Comparison of ENCODE assay signal across 14 cellular contexts in the genomic region with DNA sequence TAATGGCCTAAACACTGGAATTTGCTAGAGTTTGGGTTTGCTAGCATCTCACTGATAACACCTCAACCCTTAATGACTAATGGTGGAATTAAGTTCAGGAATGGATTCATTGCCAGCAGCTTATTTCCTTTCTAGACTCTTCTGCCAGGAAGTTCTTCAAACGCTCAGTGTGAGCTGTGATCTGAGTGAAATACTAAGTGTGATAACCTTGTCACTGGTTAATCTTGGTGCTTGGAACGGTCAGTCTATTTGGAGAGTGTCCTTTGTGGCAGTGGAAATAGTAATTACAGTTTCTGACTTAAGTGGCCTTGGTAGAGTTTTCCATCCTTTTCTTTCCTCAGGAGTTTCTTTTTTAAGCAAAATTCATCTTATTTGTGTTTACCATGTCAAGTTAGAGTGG. TPM values are rescaled to one million over a fixed set of nuclear protein-coding genes. Genes with fewer than 3 reads are reported as not detected.
DNase-seq lines count a peak whose midpoint lies in the region; ATAC-seq and TF ChIP-seq lines count a peak whose summit lies in the region.
"Had no signal": no experiment of that assay in that cellular context is flagged by ENCODE, and none has a peak within 500 bp of the region (broad histone marks: within the 10 kb centered on the region; RNA-seq: fewer than 3 reads in every experiment).

No MANE protein-coding gene starts in this region.

- intact Hi-C loops in left ventricle myocardium superior (cut with micrococcal nuclease) (no loop called here), psoas muscle (cut with DNase I) (no loop called here), aorta (cut with DNase I) (no loop called here)

- H3K9me3 ChIP-seq in cardiac muscle cell (ENCODE audit: low read depth) = no peaks in the 10 kb centered on the region
- no peaks in the 10 kb centered on the region for H3K9me3 ChIP-seq in psoas muscle
- no peaks in the 10 kb centered on the region for H3K9me3 ChIP-seq in aorta (ENCODE audit: control insufficient read depth, low read length)
- H3K9me3 ChIP-seq: A549, Caco-2, HAP-1 had no signal

- H3K27ac ChIP-seq in cardiac muscle cell (peak overlapping the region; percentile 73), psoas muscle (peak overlapping the region; percentile 27), aorta (ENCODE audit: low read depth in 1 of 2, low read length in 2 of 2) (no peak overlapping the region)
- H3K27ac ChIP-seq: A549 had no signal

- H3K27me3 ChIP-seq in cardiac muscle cell = no peaks in the 10 kb centered on the region
- no peaks in the 10 kb centered on the region for H3K27me3 ChIP-seq in psoas muscle (ENCODE audit: insufficient read depth in 3 of 3, low read length in 2 of 3)
- H3K27me3 ChIP-seq in aorta (ENCODE audit: control insufficient read depth in 1 of 2, insufficient read depth in 2 of 2, low read length in 1 of 2) = no peaks in the 10 kb centered on the region

- H3K4me1 ChIP-seq in cardiac muscle cell (ENCODE audit: low read depth) (peaks cover 21% of the 10 kb centered on the region), psoas muscle (peaks cover 15% of the 10 kb centered on the region), aorta (ENCODE audit: control insufficient read depth in 1 of 2, insufficient read depth in 2 of 2, low read length in 2 of 2) (no peaks in the 10 kb centered on the region)
- H3K4me1 ChIP-seq: A549, Caco-2, HAP-1 had no signal

- peaks cover 25% of the 10 kb centered on the region for H3K36me3 ChIP-seq in cardiac muscle cell
- peaks cover 7 to 66% of the 10 kb centered on the region in 2 donors for H3K36me3 ChIP-seq in psoas muscle (ENCODE audit: insufficient read depth in 1 of 2, low read depth in 1 of 2)
- H3K36me3 ChIP-seq in aorta (ENCODE audit: control insufficient read depth in 1 of 2, insufficient read depth in 2 of 2, low read length in 1 of 2) = peaks cover 0 to 6% of the 10 kb centered on the region in 2 donors

- H3K4me3 ChIP-seq in cardiac muscle cell (no peak overlapping the region), psoas muscle (no peak overlapping the region), aorta (ENCODE audit: low read length in 2 of 2) (no peak overlapping the region)
- H3K4me3 ChIP-seq: A549, HAP-1 had no signal

- ATAC-seq in left ventricle myocardium superior = peak; percentile 80
- ATAC-seq in psoas muscle = peak in 2 of 4 donors; percentile 51 to 64
- no peak for ATAC-seq in aorta (ENCODE audit: low FRiP score)
- ATAC-seq in GM21367 (IDR thresholded peaks at IDR 0.05; ENCODE audit: unreplicated experiment) = no peak
- ATAC-seq: A549, HepG2 had no signal

- no peak for TF ChIP-seq CTCF in cardiac muscle cell (IDR thresholded peaks at IDR 0.05; ENCODE audit: low read depth, low read length)
- TF ChIP-seq CTCF in psoas muscle (IDR thresholded peaks at IDR 0.05) = no peak

- DNase-seq in amniotic epithelial cell (ENCODE audit: low read depth) (peak; percentile 66), cardiac muscle cell (ENCODE audit: low read depth in 1 of 2, low spot score in 1 of 2) (peak; percentile 18 to 43), left ventricle myocardium superior (no peak), psoas muscle (no peak), aorta (no peak), globus pallidus (ENCODE audit: low spot score) (no peak)
- DNase-seq: Caco-2; CD8-positive, alpha-beta memory T cell; DND-41; GF-D8 had no signal

- 24 to 45% (median 25%) methylated on average over 2 of the region's 2 CpGs for WGBS in psoas muscle, 3 donors
- WGBS in aorta, 2 donors = 81 to 84% methylated on average over 2 of the region's 2 CpGs

RNA-seq across cellular contexts. Expression of a gene that starts 21.6 kb away (rescaled TPM):
- 71.9 and 99.8 TPM in 2 replicates for total RNA-seq in cardiac muscle cell
- polyA plus RNA-seq in cardiac muscle cell = 56.8 and 68.3 TPM in 2 replicates
- total RNA-seq in left ventricle myocardium superior = 95.2 TPM
- total RNA-seq in psoas muscle = 100 to 1,000 TPM; 137 to 177 (median 156) TPM
- polyA plus RNA-seq in psoas muscle = 100 to 1,000 TPM in 1 of 3 donors, 10 to 100 TPM in 2; 78.1 to 167 (median 86.8) TPM
- total RNA-seq in aorta = 10 to 100 TPM; 81.4 to 81.7 TPM
- polyA plus RNA-seq in aorta = 10 to 100 TPM; 23.9 to 67.6 TPM

RNA-seq across cellular contexts. Expression of a gene that starts 45.3 kb away (rescaled TPM):
- total RNA-seq in cardiac muscle cell (11.3 and 26.8 TPM in 2 replicates), left ventricle myocardium superior (21.9 TPM), psoas muscle (10 to 100 TPM; 23.8 to 80.2 (median 39.5) TPM), aorta (10 to 100 TPM; 24.7 to 29.6 TPM)
- polyA plus RNA-seq in cardiac muscle cell (7.4 and 10.0 TPM in 2 replicates), psoas muscle (10 to 100 TPM in 2 of 3 donors, 1 to 10 TPM in 1; 4.8 to 35.4 (median 18.7) TPM), aorta (1 to 10 TPM; 4.7 to 5.4 TPM)

Comparison
In these comparisons a context has a peak if more than half of its experiments do, and no peak if none do; other contexts are left out.
1. DNase-seq: peak in amniotic epithelial cell (single experiment) and cardiac muscle cell (2 of 2); none in left ventricle myocardium superior (single experiment), psoas muscle (0 of 2), aorta (0 of 2) and globus pallidus (single experiment).
2. H3K27ac ChIP-seq: peak in cardiac muscle cell (single experiment) and psoas muscle (single experiment); none in aorta (0 of 2).